In genomic region chr12:4855121-4855924, GRCh38 we compare ENCODE assay signal across 8 cellular contexts. TPM values are rescaled to one million over a fixed set of nuclear protein-coding genes. Genes with fewer than 3 reads are reported as not detected.
A peak's percentile ranks its signal among the peaks of the same experiment; 100 is the strongest.
DNase-seq lines count a peak whose midpoint lies in the region; ATAC-seq, FAIRE-seq and TF ChIP-seq lines count a peak whose summit lies in the region.

No MANE protein-coding gene starts in this region.

- no peak for ATAC-seq in GM19452 (IDR thresholded peaks at IDR 0.05; ENCODE audit: unreplicated experiment)

- no peak for TF ChIP-seq POLR2A in H54 (IDR thresholded peaks at IDR 0.05; ENCODE audit: low read depth, low read length)

- POLR2A ChIA-PET in MCF 10A (lab: Yijun Ruan, JAX): interaction anchor here (0.6 to 0.8 kb wide), 2 partner anchors 148 to 157 kb away, joined by 3 read pairs; no protein-coding TSS in a partner anchor

- peaks cover 20% of the 10 kb centered on the region for H3K4me1 Mint-ChIP-seq in T-helper 1 cell treated with Interleukin-12 subunit alpha and Interleukin-12 subunit beta and Interleukin-4 antibody, amounts not matched to agents 30 μg/mL and 1 μg/mL, for 36 hours (ENCODE audit: low read depth)
- no peaks in the 10 kb centered on the region for H3K4me1 Mint-ChIP-seq in MCF 10A (ENCODE audit: insufficient read depth, unreplicated experiment)

- no peak for FAIRE-seq in H54 (lab: Jason Lieb, UNC)

- no TSS peak for BruUV-seq in MCF 10A (replicated peaks; lab: Mats Ljungman, UMichigan)

- no peak overlapping the region for H3K4me3 Mint-ChIP-seq in T-helper 1 cell treated with Interleukin-12 subunit alpha and Interleukin-12 subunit beta and Interleukin-4 antibody, amounts not matched to agents 30 μg/mL and 1 μg/mL, for 36 hours
- H3K4me3 Mint-ChIP-seq in MCF 10A (ENCODE audit: unreplicated experiment): no peak overlapping the region

- peaks cover 4% of the 10 kb centered on the region for H3K36me3 Mint-ChIP-seq in T-helper 1 cell treated with Interleukin-12 subunit alpha and Interleukin-12 subunit beta and Interleukin-4 antibody, amounts not matched to agents 30 μg/mL and 1 μg/mL, for 36 hours (ENCODE audit: low read depth)
- no peaks in the 10 kb centered on the region for H3K36me3 Mint-ChIP-seq in MCF 10A (ENCODE audit: insufficient read depth, unreplicated experiment)

- peak; percentile 44 for DNase-seq in CMK (ENCODE audit: low read depth)
- DNase-seq in H54 (ENCODE audit: insufficient read length, low spot score): peak; percentile 53
- DNase-seq in NCI-H2029 (lab: John Stamatoyannopoulos, UW): peak; percentile 77
- peak; percentile 74 for DNase-seq in MCF 10A (ENCODE audit: unreplicated experiment)
- peak; percentile 96 for DNase-seq in inferior parietal cortex (ENCODE audit: extremely low spot score)
- peak in 2 of 3 donors; percentile 15 to 68 for DNase-seq in stimulated activated CD4-positive, alpha-beta T cell treated with anti-CD3 and anti-CD28 coated beads, Interleukin-12 subunit alpha, Interleukin-12 subunit beta, amount 100 ng/mL, for 48 hours (ENCODE audit: low read depth in 2 of 3, low spot score in 1 of 3)

- H3K9me3 Mint-ChIP-seq in T-helper 1 cell treated with Interleukin-12 subunit alpha and Interleukin-12 subunit beta and Interleukin-4 antibody, amounts not matched to agents 30 μg/mL and 1 μg/mL, for 36 hours: no peaks in the 10 kb centered on the region
- H3K9me3 Mint-ChIP-seq in MCF 10A (ENCODE audit: unreplicated experiment): no peaks in the 10 kb centered on the region

- TF ChIP-seq CTCF in MCF 10A (IDR thresholded peaks at IDR 0.05; ENCODE audit: unreplicated experiment): peak; percentile 78

- peaks cover 27% of the 10 kb centered on the region for H3K27me3 Mint-ChIP-seq in T-helper 1 cell treated with Interleukin-12 subunit alpha and Interleukin-12 subunit beta and Interleukin-4 antibody, amounts not matched to agents 30 μg/mL and 1 μg/mL, for 36 hours (ENCODE audit: low read depth)
- peaks cover 57% of the 10 kb centered on the region for H3K27me3 Mint-ChIP-seq in MCF 10A (ENCODE audit: insufficient read depth, unreplicated experiment)

- intact Hi-C loops in MCF 10A (cut with micrococcal nuclease): loop anchor here (1.0 kb wide), 1 partner anchor 229 kb away; no protein-coding TSS in a partner anchor

- peak overlapping the region; percentile 49 for H3K27ac Mint-ChIP-seq in T-helper 1 cell treated with Interleukin-12 subunit alpha and Interleukin-12 subunit beta and Interleukin-4 antibody, amounts not matched to agents 30 μg/mL and 1 μg/mL, for 36 hours
- H3K27ac Mint-ChIP-seq in MCF 10A (ENCODE audit: low read depth, unreplicated experiment): no peak overlapping the region

- CTCF ChIA-PET in MCF 10A (lab: Yijun Ruan, JAX): interaction anchor here (0.5 to 8.1 kb wide), 59 partner anchors 8 to 1525 kb away, joined by 3 to 101 read pairs (median 4); no protein-coding TSS in a partner anchor

RNA-seq across cellular contexts. Expression of gene KCNA1, which starts 54.4 kb away (rescaled TPM):
- not detected in 2 replicates for total RNA-seq in MCF 10A (2022)

Comparison
In these comparisons a context has a peak if more than half of its experiments do, and no peak if none do; other contexts are left out.
1. DNase-seq: peak in every context shown above with its lines; median percentile 96 in inferior parietal cortex; 77 in NCI-H2029; 74 in MCF 10A; 53 in H54; 44 in CMK; 42 in stimulated activated CD4-positive, alpha-beta T cell treated with anti-CD3 and anti-CD28 coated beads, Interleukin-12 subunit alpha, Interleukin-12 subunit beta, amount 100 ng/mL, for 48 hours.